ENCODE assay signal across 8 cellular contexts in genomic region chr10:77513783-77514331, GRCh38.
DNase-seq lines count a peak whose midpoint lies in the region; ATAC-seq and TF ChIP-seq lines count a peak whose summit lies in the region.

No MANE protein-coding gene starts in this region.

- no peak for TF ChIP-seq POLR2A in esophagus muscularis mucosa (IDR thresholded peaks at IDR 0.05; ENCODE audit: low read depth)

- TF ChIP-seq CTCF in esophagus muscularis mucosa (IDR thresholded peaks at IDR 0.05) (no peak), osteoblast (IDR thresholded peaks at IDR 0.05; ENCODE audit: extremely low read depth, low read depth, low read length) (no peak)

- peak overlapping the region; percentile 76 to 81 (median 76) for H3K27ac ChIP-seq in esophagus muscularis mucosa (replicated peaks in 1 of 4)
- H3K27ac ChIP-seq in osteoblast (ENCODE audit: low read depth, low read length), result peak overlapping the region; percentile 4

- H3K9me3 Mint-ChIP-seq in T-helper 2 cell treated with Interferon-gamma antibody and Interleukin-4, amounts not matched to agents 5 μg/mL and 100 μg/mL, for 36 hours, result no peaks in the 10 kb centered on the region

- ATAC-seq in GM19351 (IDR thresholded peaks at IDR 0.05; ENCODE audit: unreplicated experiment) (no peak), GM21526 (IDR thresholded peaks at IDR 0.05; ENCODE audit: low FRiP score, unreplicated experiment) (no peak)

- 18% methylated on average over 6 of the region's 15 CpGs for WGBS in esophagus muscularis mucosa

- H3K4me2 ChIP-seq in osteoblast (ENCODE audit: insufficient read depth, low read length), result peak overlapping the region; percentile 40

- H3K36me3 Mint-ChIP-seq in T-helper 2 cell treated with Interferon-gamma antibody and Interleukin-4, amounts not matched to agents 5 μg/mL and 100 μg/mL, for 36 hours (ENCODE audit: low read depth), result no peaks in the 10 kb centered on the region

- DNase-seq in EL (peak; percentile 92), NCI-H526 treated with DMSO at 0.1 percent for 48 hours (lab: John Stamatoyannopoulos, UW) (peak; percentile 16), esophagus muscularis mucosa (ENCODE audit: extremely low spot score) (no peak), osteoblast (ENCODE audit: insufficient read length, low spot score, missing footprints) (peak; percentile 93), SKM-1 (lab: John Stamatoyannopoulos, UW; ENCODE audit: unreplicated experiment) (no peak)
- DNase-seq in T-helper 2 cell treated with Interferon-gamma antibody and Interleukin-4, amounts not matched to agents 5 μg/mL and 100 μg/mL, for 36 hours (ENCODE audit: low spot score), result no peak

- H3K27ac Mint-ChIP-seq in T-helper 2 cell treated with Interferon-gamma antibody and Interleukin-4, amounts not matched to agents 5 μg/mL and 100 μg/mL, for 36 hours, result no peak overlapping the region

- H2AFZ ChIP-seq in osteoblast (ENCODE audit: low read length), result no peak overlapping the region

- no peaks in the 10 kb centered on the region for H4K20me1 ChIP-seq in osteoblast (ENCODE audit: insufficient read depth, low read length)

- H3K4me3 ChIP-seq in esophagus muscularis mucosa (no peak overlapping the region), osteoblast (ENCODE audit: insufficient read depth, low read length) (peak overlapping the region; percentile 8)

- H3K4me1 ChIP-seq in esophagus muscularis mucosa (peaks cover 3 to 89% (median 61%) of the 10 kb centered on the region in 4 donors), osteoblast (ENCODE audit: insufficient read depth, low read length) (peaks cover 38% of the 10 kb centered on the region)

- H3K4me1 Mint-ChIP-seq in T-helper 2 cell treated with Interferon-gamma antibody and Interleukin-4, amounts not matched to agents 5 μg/mL and 100 μg/mL, for 36 hours (ENCODE audit: low read depth), result no peaks in the 10 kb centered on the region

- H3K79me2 ChIP-seq in osteoblast (ENCODE audit: insufficient read depth, low read length), result peaks cover 25% of the 10 kb centered on the region

- intact Hi-C loops in esophagus muscularis mucosa (cut with DNase I), result no loop called here

- no peak overlapping the region for H3K4me3 Mint-ChIP-seq in T-helper 2 cell treated with Interferon-gamma antibody and Interleukin-4, amounts not matched to agents 5 μg/mL and 100 μg/mL, for 36 hours

- H3K36me3 ChIP-seq in esophagus muscularis mucosa, result no peaks in the 10 kb centered on the region
- H3K36me3 ChIP-seq in osteoblast (ENCODE audit: insufficient read depth, low read length), result no peaks in the 10 kb centered on the region

- TF ChIP-seq EP300 in esophagus muscularis mucosa (IDR thresholded peaks at IDR 0.05), result no peak

- H3K27me3 Mint-ChIP-seq in T-helper 2 cell treated with Interferon-gamma antibody and Interleukin-4, amounts not matched to agents 5 μg/mL and 100 μg/mL, for 36 hours (ENCODE audit: low read depth), result no peaks in the 10 kb centered on the region

- H3K9me3 ChIP-seq in esophagus muscularis mucosa, result no peaks in the 10 kb centered on the region
- no peaks in the 10 kb centered on the region for H3K9me3 ChIP-seq in osteoblast (ENCODE audit: low read depth, low read length)

- H3K27me3 ChIP-seq in esophagus muscularis mucosa, result no peaks in the 10 kb centered on the region
- no peaks in the 10 kb centered on the region for H3K27me3 ChIP-seq in osteoblast (ENCODE audit: insufficient read depth, low read length)

Comparison
In these comparisons a context has a peak if more than half of its experiments do, and no peak if none do; other contexts are left out.
1. DNase-seq: peak in EL (single experiment), NCI-H526 treated with DMSO at 0.1 percent for 48 hours (single experiment) and osteoblast (single experiment); none in esophagus muscularis mucosa (single experiment), SKM-1 (single experiment) and T-helper 2 cell treated with Interferon-gamma antibody and Interleukin-4, amounts not matched to agents 5 μg/mL and 100 μg/mL, for 36 hours (single experiment).